ENCODE assay signal across 8 cellular contexts in the genomic region with DNA sequence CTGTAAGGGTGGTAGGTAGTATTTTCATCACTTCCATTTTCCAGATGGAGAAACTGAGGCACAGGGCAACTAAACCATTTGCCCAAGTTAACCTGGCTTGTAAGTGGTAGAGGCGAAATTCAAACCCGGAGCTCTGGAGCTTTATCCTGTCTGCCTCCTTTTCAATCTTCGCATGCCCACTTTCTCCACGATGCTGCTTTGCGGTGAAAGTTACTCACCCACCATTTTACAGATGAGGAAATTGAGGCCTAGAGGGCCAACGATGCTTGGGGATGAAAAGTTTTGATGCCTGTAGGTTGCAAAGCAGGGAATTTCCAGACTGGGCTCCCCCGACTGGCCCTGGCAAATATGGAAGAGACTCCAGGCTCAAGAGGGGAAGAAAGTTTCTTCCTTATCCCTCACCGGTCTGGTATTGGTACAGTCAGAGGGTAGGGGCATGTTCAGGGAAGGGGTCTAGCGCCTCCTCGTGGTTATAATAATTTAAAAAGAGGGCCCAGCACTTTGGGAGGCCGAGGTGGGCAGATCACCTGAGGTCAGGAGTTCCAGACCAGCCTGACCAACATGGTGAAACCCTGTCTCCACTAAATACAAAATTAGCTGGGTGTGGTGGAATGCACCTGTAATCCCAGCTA. TPM values are rescaled to one million over a fixed set of nuclear protein-coding genes. Genes with fewer than 3 reads are reported as not detected.
A peak's percentile ranks its signal among the peaks of the same experiment; 100 is the strongest.
DNase-seq lines count a peak whose midpoint lies in the region; ATAC-seq, FAIRE-seq and TF ChIP-seq lines count a peak whose summit lies in the region.

No MANE protein-coding gene starts in this region.

- no peak overlapping the region for H3K4me3 ChIP-seq in CD4-positive, alpha-beta memory T cell (ENCODE audit: low read length in 2 of 2)
- no peak overlapping the region for H3K4me3 ChIP-seq in lower lobe of right lung
- H3K4me3 ChIP-seq in suprapubic skin, result no peak overlapping the region

- no peak for DNase-seq in CD4-positive, alpha-beta memory T cell
- DNase-seq in HEK293T (ENCODE audit: extremely low spot score) (peak; percentile 52), lower lobe of right lung (no peak), GM19239 (ENCODE audit: insufficient read length, low spot score) (no peak), putamen (ENCODE audit: low spot score) (no peak), suprapubic skin (ENCODE audit: low spot score in 2 of 2) (no peak), NCI-H1105 treated with DMSO at 0.1 percent for 48 hours (lab: John Stamatoyannopoulos, UW) (no peak)
- no peak for DNase-seq in activated T-helper 1 cell treated with anti-CD3 and anti-CD28 coated beads, Interleukin-12 subunit alpha, Interleukin-12 subunit beta, Interleukin-2, Interleukin-4 antibody, amounts not matched to agents 30 ng/mL and 10 ng/mL and 1 ng/mL, durations not matched to agents 14 hours and 24 hours and 36 hours (ENCODE audit: low spot score)

- CTCF ChIA-PET in CD4-positive, alpha-beta memory T cell (lab: Charles Lee; ENCODE audit: partially characterized antibody), result interaction anchor here (1.0 to 5.4 kb wide), 7 partner anchors 11 to 139 kb away, joined by 3 to 46 read pairs (median 7); a partner anchor contains a TSS
- CTCF ChIA-PET in HEK293T (lab: Yijun Ruan, JAX), result interaction anchor here (0.9 to 1.7 kb wide), 2 partner anchors 10 to 31 kb away, joined by 3 to 5 read pairs; no protein-coding TSS in a partner anchor

- TF ChIP-seq EP300 in suprapubic skin (IDR thresholded peaks at IDR 0.05), result no peak

- H3K4me1 ChIP-seq in CD4-positive, alpha-beta memory T cell (ENCODE audit: insufficient read depth, low read length), result peaks cover 59% of the 10 kb centered on the region
- peaks cover 31% of the 10 kb centered on the region for H3K4me1 ChIP-seq in lower lobe of right lung
- H3K4me1 ChIP-seq in suprapubic skin, result peaks cover 30% of the 10 kb centered on the region

- no peak overlapping the region for H3K4me3 Mint-ChIP-seq in CD4-positive, alpha-beta memory T cell
- H3K4me3 Mint-ChIP-seq in activated T-helper 1 cell treated with anti-CD3 and anti-CD28 coated beads, Interleukin-12 subunit alpha, Interleukin-12 subunit beta, Interleukin-2, Interleukin-4 antibody, amounts not matched to agents 30 ng/mL and 10 ng/mL and 1 ng/mL, durations not matched to agents 14 hours and 24 hours and 36 hours, result no peak overlapping the region

- peak overlapping the region; percentile 89 to 99 (median 96) for H3K27ac Mint-ChIP-seq in CD4-positive, alpha-beta memory T cell
- H3K27ac Mint-ChIP-seq in activated T-helper 1 cell treated with anti-CD3 and anti-CD28 coated beads, Interleukin-12 subunit alpha, Interleukin-12 subunit beta, Interleukin-2, Interleukin-4 antibody, amounts not matched to agents 30 ng/mL and 10 ng/mL and 1 ng/mL, durations not matched to agents 14 hours and 24 hours and 36 hours, result peak overlapping the region; percentile 71

- H3K27me3 ChIP-seq in CD4-positive, alpha-beta memory T cell (ENCODE audit: insufficient read depth, low read length), result no peaks in the 10 kb centered on the region
- H3K27me3 ChIP-seq in lower lobe of right lung (ENCODE audit: low read depth) (peaks cover 8% of the 10 kb centered on the region), suprapubic skin (no peaks in the 10 kb centered on the region)

- FAIRE-seq in GM19239 (lab: Jason Lieb, UNC), result no peak

- H3K9me3 ChIP-seq in CD4-positive, alpha-beta memory T cell (ENCODE audit: control insufficient read depth in 1 of 2, low read length in 2 of 2), result no peaks in the 10 kb centered on the region
- H3K9me3 ChIP-seq in lower lobe of right lung (no peaks in the 10 kb centered on the region), suprapubic skin (no peaks in the 10 kb centered on the region)

- H3K4me1 Mint-ChIP-seq in CD4-positive, alpha-beta memory T cell, result peaks cover 33 to 71% (median 51%) of the 10 kb centered on the region in 4 donors
- H3K4me1 Mint-ChIP-seq in activated T-helper 1 cell treated with anti-CD3 and anti-CD28 coated beads, Interleukin-12 subunit alpha, Interleukin-12 subunit beta, Interleukin-2, Interleukin-4 antibody, amounts not matched to agents 30 ng/mL and 10 ng/mL and 1 ng/mL, durations not matched to agents 14 hours and 24 hours and 36 hours (ENCODE audit: low read depth), result peaks cover 61% of the 10 kb centered on the region

- POLR2A ChIA-PET in CD4-positive, alpha-beta memory T cell (lab: Charles Lee; ENCODE audit: partially characterized antibody), result interaction anchor here (0.8 to 10.7 kb wide), 8 partner anchors 8 to 99 kb away, joined by 3 to 227 read pairs (median 4); a partner anchor contains a TSS
- POLR2A ChIA-PET in HEK293T (lab: Yijun Ruan, JAX), result interaction anchor here (1.9 kb wide), 1 partner anchor 31 kb away, joined by 8 read pairs; a partner anchor contains a TSS

- intact Hi-C loops in CD4-positive, alpha-beta memory T cell (cut with micrococcal nuclease), result no loop called here
- intact Hi-C loops in activated T-helper 1 cell treated with anti-CD3 and anti-CD28 coated beads, Interleukin-12 subunit alpha, Interleukin-12 subunit beta, Interleukin-2, Interleukin-4 antibody, amounts not matched to agents 30 ng/mL and 10 ng/mL and 1 ng/mL, durations not matched to agents 14 hours and 24 hours and 36 hours (cut with micrococcal nuclease), result no loop called here
- intact Hi-C loops in lower lobe of right lung (cut with DNase I), result no loop called here

- no peak for ATAC-seq in lower lobe of right lung

- H3K27me3 Mint-ChIP-seq in CD4-positive, alpha-beta memory T cell, result no peaks in the 10 kb centered on the region
- no peaks in the 10 kb centered on the region for H3K27me3 Mint-ChIP-seq in activated T-helper 1 cell treated with anti-CD3 and anti-CD28 coated beads, Interleukin-12 subunit alpha, Interleukin-12 subunit beta, Interleukin-2, Interleukin-4 antibody, amounts not matched to agents 30 ng/mL and 10 ng/mL and 1 ng/mL, durations not matched to agents 14 hours and 24 hours and 36 hours (ENCODE audit: insufficient read depth)

- H3K36me3 ChIP-seq in CD4-positive, alpha-beta memory T cell (ENCODE audit: insufficient read depth, low read length), result no peaks in the 10 kb centered on the region
- H3K36me3 ChIP-seq in lower lobe of right lung, result no peaks in the 10 kb centered on the region
- no peaks in the 10 kb centered on the region for H3K36me3 ChIP-seq in suprapubic skin

- TF ChIP-seq CTCF in lower lobe of right lung (IDR thresholded peaks at IDR 0.05) (peak; percentile 40), suprapubic skin (IDR thresholded peaks at IDR 0.05) (no peak)

- peaks cover 0 to 20% of the 10 kb centered on the region in 2 donors for H3K36me3 Mint-ChIP-seq in CD4-positive, alpha-beta memory T cell
- H3K36me3 Mint-ChIP-seq in activated T-helper 1 cell treated with anti-CD3 and anti-CD28 coated beads, Interleukin-12 subunit alpha, Interleukin-12 subunit beta, Interleukin-2, Interleukin-4 antibody, amounts not matched to agents 30 ng/mL and 10 ng/mL and 1 ng/mL, durations not matched to agents 14 hours and 24 hours and 36 hours (ENCODE audit: low read depth), result peaks cover 5% of the 10 kb centered on the region

- H3K27ac ChIP-seq in CD4-positive, alpha-beta memory T cell (ENCODE audit: low read depth, low read length), result peak overlapping the region; percentile 97
- no peak overlapping the region for H3K27ac ChIP-seq in lower lobe of right lung
- H3K27ac ChIP-seq in suprapubic skin, result no peak overlapping the region

- WGBS in suprapubic skin, result 60% methylated on average over 11 of the region's 11 CpGs

- no peaks in the 10 kb centered on the region for H3K9me3 Mint-ChIP-seq in CD4-positive, alpha-beta memory T cell
- peaks cover 4% of the 10 kb centered on the region for H3K9me3 Mint-ChIP-seq in activated T-helper 1 cell treated with anti-CD3 and anti-CD28 coated beads, Interleukin-12 subunit alpha, Interleukin-12 subunit beta, Interleukin-2, Interleukin-4 antibody, amounts not matched to agents 30 ng/mL and 10 ng/mL and 1 ng/mL, durations not matched to agents 14 hours and 24 hours and 36 hours

- TF ChIP-seq POLR2A in suprapubic skin (IDR thresholded peaks at IDR 0.05), result no peak

TF ChIP-seq in HEK293T, 16 proteins besides CTCF, POLR2A, EP300 and RAD21 (continues in another document):
- TF ChIP-seq ZNF384 (IDR thresholded peaks at IDR 0.05), result no peak

RNA-seq across cellular contexts. Expression of a gene that starts 1.9 kb away (rescaled TPM):
- total RNA-seq in CD4-positive, alpha-beta memory T cell, result 10 to 100 TPM; 59.3 to 64.3 TPM
- 10 to 100 TPM; 26.9 to 37.9 TPM for polyA plus RNA-seq in CD4-positive, alpha-beta memory T cell
- 15.0 and 15.6 TPM in 2 replicates for total RNA-seq in activated T-helper 1 cell treated with anti-CD3 and anti-CD28 coated beads, Interleukin-12 subunit alpha, Interleukin-12 subunit beta, Interleukin-2, Interleukin-4 antibody, amounts not matched to agents 30 ng/mL and 10 ng/mL and 1 ng/mL, durations not matched to agents 14 hours and 24 hours and 36 hours
- total RNA-seq in lower lobe of right lung (21.2 TPM), suprapubic skin (10 to 100 TPM; 52.4 to 77.2 (median 66.8) TPM)

RNA-seq across cellular contexts. Expression of a gene that starts 3.4 kb away (rescaled TPM):
- total RNA-seq in CD4-positive, alpha-beta memory T cell, result 10 to 100 TPM; 82.5 to 87.6 TPM
- 10 to 100 TPM; 16.0 to 23.9 TPM for polyA plus RNA-seq in CD4-positive, alpha-beta memory T cell
- 86.8 and 90.4 TPM in 2 replicates for total RNA-seq in activated T-helper 1 cell treated with anti-CD3 and anti-CD28 coated beads, Interleukin-12 subunit alpha, Interleukin-12 subunit beta, Interleukin-2, Interleukin-4 antibody, amounts not matched to agents 30 ng/mL and 10 ng/mL and 1 ng/mL, durations not matched to agents 14 hours and 24 hours and 36 hours
- 36.2 TPM for total RNA-seq in lower lobe of right lung
- total RNA-seq in suprapubic skin, result 1 to 10 TPM; 1.1 to 3.1 (median 1.2) TPM

RNA-seq across cellular contexts. Expression of a gene that starts 29.6 kb away (rescaled TPM):
- 1 to 10 TPM; 6.1 to 6.5 TPM for total RNA-seq in CD4-positive, alpha-beta memory T cell
- polyA plus RNA-seq in CD4-positive, alpha-beta memory T cell, result 1 to 10 TPM; 1.1 to 2.0 TPM
- total RNA-seq in activated T-helper 1 cell treated with anti-CD3 and anti-CD28 coated beads, Interleukin-12 subunit alpha, Interleukin-12 subunit beta, Interleukin-2, Interleukin-4 antibody, amounts not matched to agents 30 ng/mL and 10 ng/mL and 1 ng/mL, durations not matched to agents 14 hours and 24 hours and 36 hours, result 61.2 and 62.0 TPM in 2 replicates
- total RNA-seq in lower lobe of right lung (65.8 TPM), suprapubic skin (10 to 100 TPM; 25.5 to 80.7 (median 40.5) TPM)

RNA-seq across cellular contexts. Expression of a gene that starts 31.7 kb away (rescaled TPM):
- total RNA-seq in CD4-positive, alpha-beta memory T cell, result 10 to 100 TPM; 75.6 to 85.3 TPM
- polyA plus RNA-seq in CD4-positive, alpha-beta memory T cell, result 100 to 1,000 TPM in 1 of 2 donors, 10 to 100 TPM in 1; 99.2 to 183 TPM
- total RNA-seq in activated T-helper 1 cell treated with anti-CD3 and anti-CD28 coated beads, Interleukin-12 subunit alpha, Interleukin-12 subunit beta, Interleukin-2, Interleukin-4 antibody, amounts not matched to agents 30 ng/mL and 10 ng/mL and 1 ng/mL, durations not matched to agents 14 hours and 24 hours and 36 hours, result 106 and 108 TPM in 2 replicates
- total RNA-seq in lower lobe of right lung, result 87.0 TPM
- total RNA-seq in suprapubic skin, result 10 to 100 TPM; 52.9 to 72.7 (median 60.7) TPM

RNA-seq across cellular contexts. Expression of a gene that starts 48.7 kb away (rescaled TPM):
- 1 to 10 TPM; 1.5 to 2.2 TPM for total RNA-seq in CD4-positive, alpha-beta memory T cell
- not detected for polyA plus RNA-seq in CD4-positive, alpha-beta memory T cell
- 6.1 and 7.2 TPM in 2 replicates for total RNA-seq in activated T-helper 1 cell treated with anti-CD3 and anti-CD28 coated beads, Interleukin-12 subunit alpha, Interleukin-12 subunit beta, Interleukin-2, Interleukin-4 antibody, amounts not matched to agents 30 ng/mL and 10 ng/mL and 1 ng/mL, durations not matched to agents 14 hours and 24 hours and 36 hours
- total RNA-seq in lower lobe of right lung (1,321 TPM), suprapubic skin (100 to 1,000 TPM in 2 of 4 donors, 10 to 100 TPM in 2; 55.3 to 109 (median 86.8) TPM)
